ENCODE assay signal across 17 cellular contexts in the genomic region with DNA sequence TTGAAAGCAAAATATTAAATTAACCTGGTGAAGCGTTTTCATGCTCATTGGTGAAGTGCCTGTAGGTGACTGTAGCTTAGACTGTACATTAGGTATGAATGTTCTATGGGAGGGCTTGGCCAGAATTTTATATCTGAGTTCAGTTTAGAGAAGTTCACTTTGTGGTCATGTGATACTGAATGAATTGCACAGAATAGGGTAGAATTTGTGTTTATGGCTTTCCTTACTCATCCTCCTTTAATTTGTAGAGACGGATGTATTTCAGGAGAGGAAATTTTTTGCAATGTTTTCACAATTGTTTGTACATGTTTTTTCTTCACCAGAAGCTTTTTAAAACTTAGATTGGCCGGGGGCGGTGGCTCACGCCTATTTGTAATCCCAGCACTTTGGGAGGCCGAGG. TPM values are rescaled to one million over a fixed set of nuclear protein-coding genes. Genes with fewer than 3 reads are reported as not detected.
A peak's percentile ranks its signal among the peaks of the same experiment; 100 is the strongest.
DNase-seq lines count a peak whose midpoint lies in the region; ATAC-seq and TF ChIP-seq lines count a peak whose summit lies in the region.
"Had no signal": no experiment of that assay in that cellular context is flagged by ENCODE, and none has a peak within 500 bp of the region (broad histone marks: within the 10 kb centered on the region; RNA-seq: fewer than 3 reads in every experiment).

No MANE protein-coding gene starts in this region.

- peak overlapping the region; percentile 47 for H2AFZ ChIP-seq in mammary epithelial cell (ENCODE audit: low read depth, low read length)

- peaks cover 66% of the 10 kb centered on the region for H3K79me2 ChIP-seq in mammary epithelial cell (ENCODE audit: insufficient read depth, low read length)

- peak overlapping the region; percentile 92 for H3K9ac ChIP-seq in mammary epithelial cell (ENCODE audit: insufficient read depth, low read length)
- H3K9ac ChIP-seq: BLaER1 treated with 17β-estradiol and CSF1 and Interleukin-3, amounts not matched to agents 10 nM and 100 nM had no signal

- WGBS in mammary epithelial cell (ENCODE audit: low coverage, missing lambda C conversion rate), result 49% methylated on average over 6 of the region's 6 CpGs

- CTCF ChIA-PET in Calu3 (lab: Charles Lee), result interaction anchor here (0.6 to 2.0 kb wide), 5 partner anchors 66 to 1025 kb away, joined by 3 to 5 read pairs (median 3); partner anchors contain the start of gene JMJD1C
- CTCF ChIA-PET in mammary epithelial cell (lab: Charles Lee; ENCODE audit: low non-redundant PET), result interaction anchor here (0.5 kb wide), 1 partner anchor 266 kb away, joined by 5 read pairs; no protein-coding TSS in a partner anchor

- no peaks in the 10 kb centered on the region for H3K27me3 ChIP-seq in mammary epithelial cell (ENCODE audit: insufficient read depth, low read length)
- H3K27me3 ChIP-seq: BLaER1 treated with 17β-estradiol and CSF1 and Interleukin-3, amounts not matched to agents 10 nM and 100 nM; heart left ventricle; vagina had no signal

- H3K9me3 Mint-ChIP-seq in Calu3 (ENCODE audit: low read depth, unreplicated experiment), result no peaks in the 10 kb centered on the region
- peaks cover 14% of the 10 kb centered on the region for H3K9me3 Mint-ChIP-seq in neural crest cell

- H3K4me1 ChIP-seq in mammary epithelial cell (ENCODE audit: insufficient read depth, low read length), result peaks cover 37% of the 10 kb centered on the region

- H3K4me3 ChIP-seq in mammary epithelial cell (replicated peaks in 1 of 3; ENCODE audit: insufficient read depth in 1 of 3, low read depth in 2 of 3, low read length in 3 of 3), result peak overlapping the region; percentile 8 to 31 (median 19)
- H3K4me3 ChIP-seq: BLaER1 treated with 17β-estradiol and CSF1 and Interleukin-3, amounts not matched to agents 10 nM and 100 nM; heart left ventricle; vagina had no signal

- H3K27me3 Mint-ChIP-seq in Calu3 (ENCODE audit: unreplicated experiment) (no peaks in the 10 kb centered on the region), neural crest cell (ENCODE audit: low read depth) (no peaks in the 10 kb centered on the region)

- BruUV-seq in Calu3 (replicated peaks; lab: Mats Ljungman, UMichigan), result no TSS peak
- BruUV-seq in mammary epithelial cell (replicated peaks; lab: Mats Ljungman, UMichigan), result TSS peak; percentile 31

- no peak for ATAC-seq in HG02798 (IDR thresholded peaks at IDR 0.05; ENCODE audit: poor library complexity, unreplicated experiment)
- ATAC-seq in HG03432 (IDR thresholded peaks at IDR 0.05; ENCODE audit: unreplicated experiment), result no peak

- peak overlapping the region; percentile 100 for H3K27ac ChIP-seq in mammary epithelial cell (ENCODE audit: insufficient read depth, low read depth, low read length)
- H3K27ac ChIP-seq: BLaER1 treated with 17β-estradiol and CSF1 and Interleukin-3, amounts not matched to agents 10 nM and 100 nM; vagina had no signal

- no peaks in the 10 kb centered on the region for H3K9me3 ChIP-seq in mammary epithelial cell (replicated peaks; ENCODE audit: insufficient read depth, low read length)
- H3K9me3 ChIP-seq: heart left ventricle, vagina had no signal

- no peak for TF ChIP-seq CTCF in Calu3 (IDR thresholded peaks at IDR 0.05; ENCODE audit: unreplicated experiment)
- no peak for TF ChIP-seq CTCF in mammary epithelial cell (conservative IDR thresholded peaks at IDR 0.05 in 1 of 2, IDR thresholded peaks at IDR 0.05 in 1 of 2; ENCODE audit: extremely low read depth in 1 of 2, insufficient read depth in 1 of 2, low read depth in 1 of 2, low read length in 2 of 2)
- no peak for TF ChIP-seq CTCF in neural crest cell (conservative IDR thresholded peaks at IDR 0.05)

- intact Hi-C loops in Calu3 (cut with micrococcal nuclease; ENCODE audit: unreplicated experiment) (no loop called here), mammary epithelial cell (cut with micrococcal nuclease) (loop anchor here (1.0 to 5.0 kb wide), 3 partner anchors 33 to 285 kb away; no protein-coding TSS in a partner anchor)

- H4K20me1 ChIP-seq in mammary epithelial cell (ENCODE audit: insufficient read depth, low read length), result no peaks in the 10 kb centered on the region

- H3K27ac Mint-ChIP-seq in Calu3 (ENCODE audit: unreplicated experiment), result peak overlapping the region; percentile 98
- peak overlapping the region; percentile 12 for H3K27ac Mint-ChIP-seq in neural crest cell (ENCODE audit: unreplicated experiment)

- H3K36me3 ChIP-seq in mammary epithelial cell (ENCODE audit: insufficient read depth, low read length), result no peaks in the 10 kb centered on the region
- H3K36me3 ChIP-seq: heart left ventricle, vagina had no signal

- dilution Hi-C loops in mammary epithelial cell (cut with HindIII; ENCODE audit: low sequenced_read_pairs), result loop anchor here (5.0 kb wide), 1 partner anchor 36 kb away; no protein-coding TSS in a partner anchor

- DNase-seq in Calu3 (no peak), MV-4-11 (lab: John Stamatoyannopoulos, UW) (peak; percentile 8), mammary epithelial cell (no peak), neural crest cell (ENCODE audit: low read depth, low spot score) (no peak), NCI-H2196 (lab: John Stamatoyannopoulos, UW; ENCODE audit: unreplicated experiment) (no peak), SKM-1 treated with dmso at 0.1 percent for 144 hours (lab: John Stamatoyannopoulos, UW; ENCODE audit: unreplicated experiment) (no peak)
- DNase-seq: DND-41; heart left ventricle; kidney; NCI-H524; nucleus accumbens; stimulated activated naive CD4-positive, alpha-beta T cell treated with Interleukin-2 at 50 U/mL for 16 hours; T-helper 1 cell had no signal

- H3K4me2 ChIP-seq in mammary epithelial cell (ENCODE audit: insufficient read depth, low read depth, low read length), result peak overlapping the region; percentile 80

- H3K36me3 Mint-ChIP-seq in Calu3 (ENCODE audit: insufficient read depth, unreplicated experiment), result peaks cover 24% of the 10 kb centered on the region
- H3K36me3 Mint-ChIP-seq in neural crest cell (ENCODE audit: low read depth), result peaks cover 19% of the 10 kb centered on the region

- in situ Hi-C loops in mammary epithelial cell (cut with MboI; ENCODE audit: low sequenced_read_pairs in 2 of 2), result no loop called here

- H3K4me3 Mint-ChIP-seq in Calu3 (ENCODE audit: low read depth, unreplicated experiment) (peak overlapping the region; percentile 56), neural crest cell (no peak overlapping the region)

- H3K4me1 Mint-ChIP-seq in Calu3 (ENCODE audit: low read depth, unreplicated experiment), result peaks cover 66% of the 10 kb centered on the region
- peaks cover 22% of the 10 kb centered on the region for H3K4me1 Mint-ChIP-seq in neural crest cell

RNA-seq across cellular contexts. Expression of gene REEP3, which starts 32.3 kb away (rescaled TPM):
- total RNA-seq in Calu3 (2022), result 94.7 and 97.5 TPM in 2 replicates
- total RNA-seq in mammary epithelial cell, result 10 to 100 TPM; 80.4 to 81.8 TPM
- polyA plus RNA-seq in mammary epithelial cell, result 62.1 TPM
- polyA minus RNA-seq in mammary epithelial cell, result 28.5 TPM
- 33.7 and 36.7 TPM in 2 replicates for total RNA-seq in neural crest cell
